ENCODE assay signal across 8 cellular contexts in the genomic region with DNA sequence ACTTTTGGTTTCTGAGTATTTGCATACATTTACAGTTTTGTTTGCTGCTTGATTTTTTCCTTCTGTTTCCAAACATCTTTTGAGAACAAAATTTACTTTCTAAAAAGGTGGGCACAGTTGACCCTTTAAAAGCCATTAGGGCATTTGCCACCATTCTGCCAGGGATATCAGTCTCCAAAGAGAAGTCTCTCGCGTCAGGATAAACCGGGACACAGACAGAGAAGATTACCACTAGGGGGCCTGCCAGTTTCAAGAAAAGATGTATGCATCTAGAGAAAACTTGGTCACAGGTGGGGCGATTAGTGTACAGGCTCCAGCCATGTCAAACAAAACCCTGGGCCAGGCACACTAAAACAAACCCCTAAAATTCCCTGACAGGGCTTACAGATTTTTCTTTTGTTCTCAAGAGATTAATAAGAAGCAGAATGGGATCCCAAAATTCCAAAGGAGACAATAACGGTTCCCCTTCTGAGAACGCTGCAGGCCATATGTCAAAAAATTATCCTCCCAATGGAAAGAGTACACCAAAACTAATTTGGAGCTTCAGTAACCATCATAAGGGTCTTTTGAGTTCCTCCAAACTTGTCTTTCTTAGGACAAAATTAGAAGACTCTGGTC. TPM values are rescaled to one million over a fixed set of nuclear protein-coding genes. Genes with fewer than 3 reads are reported as not detected.
DNase-seq lines count a peak whose midpoint lies in the region; ATAC-seq, FAIRE-seq and TF ChIP-seq lines count a peak whose summit lies in the region.

No MANE protein-coding gene starts in this region.

- no peaks in the 10 kb centered on the region for H3K4me1 ChIP-seq in colonic mucosa

- H3K36me3 ChIP-seq in colonic mucosa, result no peaks in the 10 kb centered on the region

- FAIRE-seq in D721Med (lab: Jason Lieb, UNC), result no peak

- DNase-seq in D721Med (ENCODE audit: insufficient read length, low spot score) (peak; percentile 44), NCI-H526 (lab: John Stamatoyannopoulos, UW) (peak; percentile 77 to 91), colonic mucosa (peak; percentile 32), myocyte (ENCODE audit: low read depth) (peak; percentile 40)

- H3K27ac ChIP-seq in colonic mucosa, result no peak overlapping the region

- H3K9me3 ChIP-seq in colonic mucosa, result no peaks in the 10 kb centered on the region

- TF ChIP-seq CTCF in D721Med (IDR thresholded peaks at IDR 0.05; ENCODE audit: insufficient read depth, missing control alignments), result peak; percentile 88
- TF ChIP-seq CTCF in colonic mucosa (IDR thresholded peaks at IDR 0.05), result peak; percentile 36

- intact Hi-C loops in colonic mucosa (cut with DNase I), result loop anchor here (10.0 kb wide), 1 partner anchor 290 kb away; the partner anchor contains the start of gene ATP8A2

- no peaks in the 10 kb centered on the region for H3K27me3 ChIP-seq in colonic mucosa

- no peak overlapping the region for H3K9ac ChIP-seq in colonic mucosa (ENCODE audit: low read depth in 2 of 2, low read length in 2 of 2)

- H3K4me3 ChIP-seq in colonic mucosa, result no peak overlapping the region

- ATAC-seq in GM21526 (IDR thresholded peaks at IDR 0.05; ENCODE audit: low FRiP score, unreplicated experiment) (peak; percentile 56), GM19467 (IDR thresholded peaks at IDR 0.05; ENCODE audit: unreplicated experiment) (no peak), esophagus mucosa (no peak), HG03095 (IDR thresholded peaks at IDR 0.05; ENCODE audit: unreplicated experiment) (no peak)

RNA-seq across cellular contexts. Expression of gene PABPC3, which starts 10.7 kb away (rescaled TPM):
- total RNA-seq in colonic mucosa (under 1 TPM; 0.35 to 0.64 TPM), myocyte (0.10 TPM in 1 of 2 replicates, not detected in the other), esophagus mucosa (0.12 TPM)
- 0.15 TPM for polyA plus RNA-seq in myocyte (2012)

Comparison
In these comparisons a context has a peak if more than half of its experiments do, and no peak if none do; other contexts are left out.
1. DNase-seq: peak in every context shown above with its lines; median percentile 84 in NCI-H526; 44 in D721Med; 40 in myocyte; 32 in colonic mucosa.